ENCODE assay signal across 15 cellular contexts in the genomic region with DNA sequence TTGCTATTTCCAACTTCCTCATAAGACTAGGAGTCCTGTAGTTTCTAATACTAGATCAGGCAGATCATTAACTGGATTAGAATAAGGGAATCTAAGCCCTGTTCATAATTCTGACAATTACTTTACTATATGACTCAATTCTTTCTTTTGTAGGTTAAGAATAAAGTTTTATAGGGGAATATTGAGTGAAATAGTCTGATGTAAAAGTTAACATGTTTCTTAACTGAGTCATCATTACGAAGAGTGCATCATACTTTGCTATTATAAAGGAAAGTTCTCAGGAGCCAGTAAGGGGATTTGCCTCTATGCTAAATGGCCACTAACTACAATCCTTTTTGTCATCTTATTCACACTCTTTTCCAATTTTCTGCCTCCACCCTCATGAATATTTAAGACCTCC.
DNase-seq lines count a peak whose midpoint lies in the region; ATAC-seq and TF ChIP-seq lines count a peak whose summit lies in the region.
"Had no signal": no experiment of that assay in that cellular context is flagged by ENCODE, and none has a peak within 500 bp of the region (broad histone marks: within the 10 kb centered on the region; RNA-seq: fewer than 3 reads in every experiment).

No MANE protein-coding gene starts in this region.

- TF ChIP-seq CTCF in omental fat pad (IDR thresholded peaks at IDR 0.05) = no peak

- no peak for ATAC-seq in omental fat pad (ENCODE audit: low FRiP score)
- ATAC-seq in activated CD4-positive, CD25-positive, alpha-beta regulatory T cell treated with anti-CD3 and anti-CD28 coated beads, Interleukin-2, amount 50 U/mL, for 24 hours = no peak
- ATAC-seq: activated CD4-positive, alpha-beta T cell treated with anti-CD3 and anti-CD28 coated beads for 36 hours; left lobe of liver had no signal

- DNase-seq in AG08395 (ENCODE audit: low spot score) (peak; percentile 61), HS-5 (ENCODE audit: low read depth) (peak; percentile 79), astrocyte of the hippocampus (ENCODE audit: low read depth, low spot score) (peak; percentile 69), hepatic stellate cell (ENCODE audit: low spot score) (peak; percentile 36), NOMO-1 (lab: John Stamatoyannopoulos, UW; ENCODE audit: unreplicated experiment in 2 of 2) (no peak), NCI-H146 treated with DMSO at 0.1 percent for 48 hours (lab: John Stamatoyannopoulos, UW; ENCODE audit: unreplicated experiment) (no peak), omental fat pad (ENCODE audit: low spot score) (no peak)
- DNase-seq: activated CD4-positive, alpha-beta T cell treated with anti-CD3 and anti-CD28 coated beads for 36 hours; caudate nucleus; NCI-H1105; NCI-H526 treated with DMSO at 0.1 percent for 48 hours; nephron progenitor cell; stimulated activated CD4-positive, alpha-beta T cell treated with anti-CD3 and anti-CD28 coated beads, Interleukin-12 subunit alpha, Interleukin-12 subunit beta, amount 100 ng/mL, for 4 hours had no signal

Comparison
In these comparisons a context has a peak if more than half of its experiments do, and no peak if none do; other contexts are left out.
1. DNase-seq: peak in AG08395 (single experiment), HS-5 (single experiment), astrocyte of the hippocampus (single experiment) and hepatic stellate cell (single experiment); none in NOMO-1 (0 of 2), NCI-H146 treated with DMSO at 0.1 percent for 48 hours (single experiment) and omental fat pad (single experiment).